7 cellular contexts compared by ENCODE assay signal in genomic region chr19:58356236-58356970, GRCh38. TPM values are rescaled to one million over a fixed set of nuclear protein-coding genes. Genes with fewer than 3 reads are reported as not detected.
DNase-seq lines count a peak whose midpoint lies in the region; ATAC-seq, FAIRE-seq and TF ChIP-seq lines count a peak whose summit lies in the region.
"Had no signal": no experiment of that assay in that cellular context is flagged by ENCODE, and none has a peak within 500 bp of the region (broad histone marks: within the 10 kb centered on the region; RNA-seq: fewer than 3 reads in every experiment).

No MANE protein-coding gene starts in this region.

- TF ChIP-seq CTCF in right lobe of liver (IDR thresholded peaks at IDR 0.05) (no peak), D721Med (IDR thresholded peaks at IDR 0.05; ENCODE audit: insufficient read depth, missing control alignments) (no peak)

- H3K27ac ChIP-seq in BLaER1 treated with 17β-estradiol and CSF1 and Interleukin-3, amounts not matched to agents 10 nM and 100 nM, result no peak overlapping the region; a peak in 1 of 22 replicates
- H3K27ac ChIP-seq in right lobe of liver, result no peak overlapping the region

- FAIRE-seq in D721Med (lab: Jason Lieb, UNC), result no peak

- H3K27ac Mint-ChIP-seq in activated T-helper 2 cell treated with anti-CD3 and anti-CD28 coated beads, Interferon-gamma antibody, Interleukin-2, Interleukin-4, amounts not matched to agents 10 μg/mL and 5 μg/mL and 100 μg/mL, durations not matched to agents 14 hours and 24 hours and 36 hours, result no peak overlapping the region

- H3K4me1 Mint-ChIP-seq in activated T-helper 2 cell treated with anti-CD3 and anti-CD28 coated beads, Interferon-gamma antibody, Interleukin-2, Interleukin-4, amounts not matched to agents 10 μg/mL and 5 μg/mL and 100 μg/mL, durations not matched to agents 14 hours and 24 hours and 36 hours (ENCODE audit: low read depth), result no peaks in the 10 kb centered on the region

- no peaks in the 10 kb centered on the region for H3K27me3 Mint-ChIP-seq in activated T-helper 2 cell treated with anti-CD3 and anti-CD28 coated beads, Interferon-gamma antibody, Interleukin-2, Interleukin-4, amounts not matched to agents 10 μg/mL and 5 μg/mL and 100 μg/mL, durations not matched to agents 14 hours and 24 hours and 36 hours (ENCODE audit: low read depth)

- peak overlapping the region in 10 of 11 experiments; percentile 15 to 57 (median 44); a peak in 18 of 22 replicates for H3K9ac ChIP-seq in BLaER1 treated with 17β-estradiol and CSF1 and Interleukin-3, amounts not matched to agents 10 nM and 100 nM

- peaks cover 0 to 33% (median 20%) of the 10 kb centered on the region in 11 experiments; a peak in 17 of 22 replicates for H3K36me3 ChIP-seq in BLaER1 treated with 17β-estradiol and CSF1 and Interleukin-3, amounts not matched to agents 10 nM and 100 nM
- H3K36me3 ChIP-seq in right lobe of liver, result no peaks in the 10 kb centered on the region

- H3K9me3 Mint-ChIP-seq in activated T-helper 2 cell treated with anti-CD3 and anti-CD28 coated beads, Interferon-gamma antibody, Interleukin-2, Interleukin-4, amounts not matched to agents 10 μg/mL and 5 μg/mL and 100 μg/mL, durations not matched to agents 14 hours and 24 hours and 36 hours, result no peaks in the 10 kb centered on the region

- peaks cover 31 to 39% (median 35%) of the 10 kb centered on the region in 11 experiments for H3K27me3 ChIP-seq in BLaER1 treated with 17β-estradiol and CSF1 and Interleukin-3, amounts not matched to agents 10 nM and 100 nM
- H3K27me3 ChIP-seq in right lobe of liver, result no peaks in the 10 kb centered on the region

- peak; percentile 50 for DNase-seq in activated T-helper 2 cell treated with anti-CD3 and anti-CD28 coated beads, Interferon-gamma antibody, Interleukin-2, Interleukin-4, amounts not matched to agents 10 μg/mL and 5 μg/mL and 100 μg/mL, durations not matched to agents 14 hours and 24 hours and 36 hours (ENCODE audit: low spot score)
- DNase-seq in right lobe of liver (no peak), D721Med (ENCODE audit: insufficient read length, low spot score) (no peak), DMS 273 (lab: John Stamatoyannopoulos, UW; ENCODE audit: unreplicated experiment) (no peak)
- DNase-seq: KG1 had no signal

- WGBS in right lobe of liver (ENCODE audit: insufficient coverage, low coverage, low lambda C conversion rate, missing lambda C conversion rate), result no CpG with 5 or more reads among the region's 88 CpGs

- ATAC-seq in right lobe of liver, result no peak
- no peak for ATAC-seq in HG02642 (IDR thresholded peaks at IDR 0.05; ENCODE audit: poor library complexity, unreplicated experiment)

- peaks cover 23 to 65% (median 47%) of the 10 kb centered on the region in 10 experiments for H3K4me1 ChIP-seq in BLaER1 treated with 17β-estradiol and CSF1 and Interleukin-3, amounts not matched to agents 10 nM and 100 nM
- peaks cover 0 to 28% (median 13%) of the 10 kb centered on the region in 4 donors for H3K4me1 ChIP-seq in right lobe of liver

- peaks cover 4% of the 10 kb centered on the region for H3K36me3 Mint-ChIP-seq in activated T-helper 2 cell treated with anti-CD3 and anti-CD28 coated beads, Interferon-gamma antibody, Interleukin-2, Interleukin-4, amounts not matched to agents 10 μg/mL and 5 μg/mL and 100 μg/mL, durations not matched to agents 14 hours and 24 hours and 36 hours (ENCODE audit: low read depth)

- no peaks in the 10 kb centered on the region for H3K9me3 ChIP-seq in BLaER1 treated with 17β-estradiol and CSF1 and Interleukin-3, amounts not matched to agents 10 nM and 100 nM (replicated peaks in 1 of 11)
- no peaks in the 10 kb centered on the region for H3K9me3 ChIP-seq in right lobe of liver

- H3K4me3 ChIP-seq in BLaER1 treated with 17β-estradiol and CSF1 and Interleukin-3, amounts not matched to agents 10 nM and 100 nM, result peak overlapping the region; percentile 31 to 64 (median 46); a peak in 19 of 20 replicates
- peak overlapping the region; percentile 6 to 31 (median 29) for H3K4me3 ChIP-seq in right lobe of liver

- peaks cover 5 to 67% (median 57%) of the 10 kb centered on the region in 11 experiments for H4K20me1 ChIP-seq in BLaER1 treated with 17β-estradiol and CSF1 and Interleukin-3, amounts not matched to agents 10 nM and 100 nM

- H3K4me2 ChIP-seq in BLaER1 treated with 17β-estradiol and CSF1 and Interleukin-3, amounts not matched to agents 10 nM and 100 nM, result peak overlapping the region; percentile 80 to 98 (median 94)

- TF ChIP-seq POLR2A in right lobe of liver (IDR thresholded peaks at IDR 0.05), result no peak

- H3K4me3 Mint-ChIP-seq in activated T-helper 2 cell treated with anti-CD3 and anti-CD28 coated beads, Interferon-gamma antibody, Interleukin-2, Interleukin-4, amounts not matched to agents 10 μg/mL and 5 μg/mL and 100 μg/mL, durations not matched to agents 14 hours and 24 hours and 36 hours (ENCODE audit: low read depth), result peak overlapping the region; percentile 21

- intact Hi-C loops in activated T-helper 2 cell treated with anti-CD3 and anti-CD28 coated beads, Interferon-gamma antibody, Interleukin-2, Interleukin-4, amounts not matched to agents 10 μg/mL and 5 μg/mL and 100 μg/mL, durations not matched to agents 14 hours and 24 hours and 36 hours (cut with micrococcal nuclease), result no loop called here
- intact Hi-C loops in right lobe of liver (cut with DNase I), result no loop called here

RNA-seq across cellular contexts. Expression of gene A1BG, which starts 3.1 kb away (rescaled TPM):
- total RNA-seq in activated T-helper 2 cell treated with anti-CD3 and anti-CD28 coated beads, Interferon-gamma antibody, Interleukin-2, Interleukin-4, amounts not matched to agents 10 μg/mL and 5 μg/mL and 100 μg/mL, durations not matched to agents 14 hours and 24 hours and 36 hours, result 11.8 and 13.3 TPM in 2 replicates
- total RNA-seq in right lobe of liver, result 1,000 to 10,000 TPM in 4 of 6 experiments, 100 to 1,000 TPM in 2; 897 to 2,313 (median 1,164) TPM

RNA-seq across cellular contexts. Expression of gene ZNF497, which starts 6.1 kb away (rescaled TPM):
- 0.76 and 2.2 TPM in 2 replicates for total RNA-seq in activated T-helper 2 cell treated with anti-CD3 and anti-CD28 coated beads, Interferon-gamma antibody, Interleukin-2, Interleukin-4, amounts not matched to agents 10 μg/mL and 5 μg/mL and 100 μg/mL, durations not matched to agents 14 hours and 24 hours and 36 hours
- 1 to 10 TPM in 5 of 6 experiments, under 1 TPM in 1; 0.73 to 3.1 (median 1.7) TPM for total RNA-seq in right lobe of liver

RNA-seq across cellular contexts. Expression of gene ZNF837, which starts 24.4 kb away (rescaled TPM):
- total RNA-seq in activated T-helper 2 cell treated with anti-CD3 and anti-CD28 coated beads, Interferon-gamma antibody, Interleukin-2, Interleukin-4, amounts not matched to agents 10 μg/mL and 5 μg/mL and 100 μg/mL, durations not matched to agents 14 hours and 24 hours and 36 hours, result 1.1 and 1.5 TPM in 2 replicates
- 1 to 10 TPM; 1.7 to 3.9 (median 2.4) TPM for total RNA-seq in right lobe of liver

RNA-seq across cellular contexts. Expression of gene ZSCAN22, which starts 29.6 kb away (rescaled TPM):
- 4.6 and 4.9 TPM in 2 replicates for total RNA-seq in activated T-helper 2 cell treated with anti-CD3 and anti-CD28 coated beads, Interferon-gamma antibody, Interleukin-2, Interleukin-4, amounts not matched to agents 10 μg/mL and 5 μg/mL and 100 μg/mL, durations not matched to agents 14 hours and 24 hours and 36 hours
- 1 to 10 TPM; 1.7 to 2.9 (median 2.1) TPM for total RNA-seq in right lobe of liver

RNA-seq across cellular contexts. Expression of gene RPS5, which starts 30.7 kb away (rescaled TPM):
- total RNA-seq in activated T-helper 2 cell treated with anti-CD3 and anti-CD28 coated beads, Interferon-gamma antibody, Interleukin-2, Interleukin-4, amounts not matched to agents 10 μg/mL and 5 μg/mL and 100 μg/mL, durations not matched to agents 14 hours and 24 hours and 36 hours, result 1,217 and 1,244 TPM in 2 replicates
- 100 to 1,000 TPM; 274 to 637 (median 304) TPM for total RNA-seq in right lobe of liver

Comparison
In these comparisons a context has a peak if more than half of its experiments do, and no peak if none do; other contexts are left out.
1. RNA of gene A1BG, which starts 3.1 kb away (total RNA-seq): 897 to 2,313 TPM in right lobe of liver; 11.8 to 13.3 TPM in activated T-helper 2 cell treated with anti-CD3 and anti-CD28 coated beads, Interferon-gamma antibody, Interleukin-2, Interleukin-4, amounts not matched to agents 10 μg/mL and 5 μg/mL and 100 μg/mL, durations not matched to agents 14 hours and 24 hours and 36 hours; every median in the first group is over 10 times any median in the second.